ENCODE assay signal across 29 cellular contexts in the genomic region with DNA sequence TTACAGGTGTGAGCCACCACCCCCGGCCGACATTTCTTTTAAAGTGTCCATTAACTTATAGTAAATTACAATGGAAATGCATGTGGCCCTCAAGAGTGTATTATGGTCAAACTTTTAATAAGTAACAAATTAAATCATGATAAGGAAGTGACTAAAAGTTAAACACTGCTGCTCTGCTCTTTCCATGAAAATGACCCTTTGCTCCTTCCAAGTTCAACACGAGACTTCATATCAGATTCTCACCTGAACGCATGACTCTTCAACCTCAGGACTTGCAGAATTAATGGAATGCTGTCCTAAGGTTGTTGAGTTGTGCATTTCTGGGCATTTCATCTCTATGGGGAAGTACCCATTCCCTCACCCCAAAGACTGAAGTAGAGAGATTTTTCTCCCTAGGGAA. TPM values are rescaled to one million over a fixed set of nuclear protein-coding genes. Genes with fewer than 3 reads are reported as not detected.
"Had no signal": no experiment of that assay in that cellular context is flagged by ENCODE, and none has a peak within 500 bp of the region (broad histone marks: within the 10 kb centered on the region; RNA-seq: fewer than 3 reads in every experiment).

No MANE protein-coding gene starts in this region.

- H3K27ac ChIP-seq: gastroesophageal sphincter, left lung, skin epidermis, suprapubic skin, tibial artery had no signal

- H3K36me3 ChIP-seq: gastroesophageal sphincter, left lung, suprapubic skin, tibial artery had no signal

- H3K27me3 ChIP-seq: gastroesophageal sphincter, left lung, suprapubic skin, tibial artery had no signal

- DNase-seq: activated CD4-positive, alpha-beta T cell treated with anti-CD3 and anti-CD28 coated beads for 4 hours; activated CD4-positive, alpha-beta T cell treated with anti-CD3 and anti-CD28 coated beads, Interleukin-2, amount 50 U/mL, for 4 hours; activated naive CD4-positive, alpha-beta T cell; activated T-cell treated with anti-CD3 and anti-CD28 coated beads for 4 hours; activated T-cell treated with anti-CD3 and anti-CD28 coated beads, Interleukin-2, amount 50 U/mL, for 72 hours; effector CD8-positive, alpha-beta T cell; erythroblast; head of caudate nucleus; hypothalamus; left lung; stimulated activated CD4-positive, alpha-beta T cell treated with anti-CD3 and anti-CD28 coated beads, Interleukin-4, amount 100 ng/mL, for 4 hours; stimulated activated CD8-positive, alpha-beta memory T cell treated with anti-CD3 and anti-CD28 coated beads, Interleukin-4, amount 100 ng/mL, for 48 hours; stimulated activated naive B cell treated with anti-CD40 and anti-IgM and Interleukin-4, amounts not matched to agents 10 μg/mL and 1 μg/mL and 100 μg/mL, for 72 hours; tibial artery had no signal

- H3K4me1 ChIP-seq: left lung, suprapubic skin, tibial artery had no signal

- ATAC-seq: activated naive CD4-positive, alpha-beta T cell treated with anti-CD3 and anti-CD28 coated beads, Interleukin-2, amount 50 U/mL, for 72 hours; activated T-cell treated with anti-CD3 and anti-CD28 coated beads, Interleukin-2, amount 50 U/mL, for 72 hours; gastroesophageal sphincter; left lung; natural killer cell treated with Interleukin-12 subunit alpha and Interleukin-12 subunit beta and Interleukin-15 and Interleukin-18, amount 100 ng/mL, for 72 hours; sciatic nerve; stimulated activated naive B cell treated with anti-CD40 and anti-IgM and Interleukin-4, amounts not matched to agents 10 μg/mL and 1 μg/mL and 100 μg/mL, for 72 hours had no signal

- H3K9me3 ChIP-seq: gastroesophageal sphincter, left lung, suprapubic skin had no signal

- H3K4me3 ChIP-seq: gastroesophageal sphincter, left lung, lung, skin epidermis, suprapubic skin, tibial artery had no signal

RNA-seq across cellular contexts. Expression of a gene that starts 27.1 kb away (rescaled TPM):
- total RNA-seq: activated T-cell treated with anti-CD3 and anti-CD28 coated beads, Interleukin-2, amount 50 U/mL, for 72 hours; bronchial epithelial cell; gastroesophageal sphincter; kidney epithelial cell; left lung; lung; mononuclear cell; natural killer cell treated with Interleukin-12 subunit alpha and Interleukin-12 subunit beta and Interleukin-15 and Interleukin-18, amount 100 ng/mL, for 72 hours; osteoblast; posterior vena cava; sciatic nerve; T-helper 1 cell treated with Interleukin-12 subunit alpha and Interleukin-12 subunit beta and Interleukin-4 antibody, amounts not matched to agents 30 ng/mL and 1 ng/mL, for 36 hours; ureter had no signal

RNA-seq across cellular contexts. Expression of a gene that starts 39.6 kb away (rescaled TPM):
- total RNA-seq: activated naive CD4-positive, alpha-beta T cell treated with anti-CD3 and anti-CD28 coated beads, Interleukin-2, amount 50 U/mL, for 72 hours; activated T-cell treated with anti-CD3 and anti-CD28 coated beads, Interleukin-2, amount 50 U/mL, for 72 hours; bronchial epithelial cell; dermis microvascular lymphatic vessel endothelial cell; gastroesophageal sphincter; kidney epithelial cell; left lung; lung; mononuclear cell; natural killer cell treated with Interleukin-12 subunit alpha and Interleukin-12 subunit beta and Interleukin-15 and Interleukin-18, amount 100 ng/mL, for 72 hours; osteoblast; posterior vena cava; sciatic nerve; suprapubic skin; T-helper 1 cell treated with Interleukin-12 subunit alpha and Interleukin-12 subunit beta and Interleukin-4 antibody, amounts not matched to agents 30 ng/mL and 1 ng/mL, for 36 hours; ureter had no signal
